ENCODE assay signal across 35 cellular contexts in genomic region chr10:133162910-133163856, GRCh38. TPM values are rescaled to one million over a fixed set of nuclear protein-coding genes. Genes with fewer than 3 reads are reported as not detected.
DNase-seq lines count a peak whose midpoint lies in the region; ATAC-seq, FAIRE-seq and TF ChIP-seq lines count a peak whose summit lies in the region.
"Had no signal": no experiment of that assay in that cellular context is flagged by ENCODE, and none has a peak within 500 bp of the region (broad histone marks: within the 10 kb centered on the region; RNA-seq: fewer than 3 reads in every experiment).

No MANE protein-coding gene starts in this region.

- H2AFZ ChIP-seq in GM23248, result no peak overlapping the region

- H3K27me3 ChIP-seq in right cardiac atrium (ENCODE audit: control insufficient read depth, insufficient read depth) (no peaks in the 10 kb centered on the region), right atrium auricular region (peaks cover 0 to 5% of the 10 kb centered on the region in 2 donors), GM23248 (replicated peaks; ENCODE audit: insufficient read depth) (peaks cover 4% of the 10 kb centered on the region; the same call in 1 of the 2 replicates)
- H3K27me3 ChIP-seq: MG63 had no signal

- H3K9me3 Mint-ChIP-seq in WTC11, result no peaks in the 10 kb centered on the region
- no peaks in the 10 kb centered on the region for H3K9me3 Mint-ChIP-seq in activated T-helper 2 cell treated with anti-CD3 and anti-CD28 coated beads, Interferon-gamma antibody, Interleukin-2, Interleukin-4, amounts not matched to agents 10 μg/mL and 5 μg/mL and 100 μg/mL, durations not matched to agents 14 hours and 24 hours and 36 hours
- H3K9me3 Mint-ChIP-seq: stimulated activated effector memory CD8-positive, alpha-beta T cell treated with anti-CD3 and anti-CD28 coated beads, Interleukin-12 subunit alpha, Interleukin-12 subunit beta, amount 100 ng/mL, for 72 hours had no signal

- H3K36me3 Mint-ChIP-seq in WTC11, result peaks cover 5% of the 10 kb centered on the region; the same call in 1 of the 2 replicates
- H3K36me3 Mint-ChIP-seq in activated T-helper 2 cell treated with anti-CD3 and anti-CD28 coated beads, Interferon-gamma antibody, Interleukin-2, Interleukin-4, amounts not matched to agents 10 μg/mL and 5 μg/mL and 100 μg/mL, durations not matched to agents 14 hours and 24 hours and 36 hours (ENCODE audit: low read depth), result no peaks in the 10 kb centered on the region
- H3K36me3 Mint-ChIP-seq: stimulated activated effector memory CD8-positive, alpha-beta T cell treated with anti-CD3 and anti-CD28 coated beads, Interleukin-12 subunit alpha, Interleukin-12 subunit beta, amount 100 ng/mL, for 72 hours had no signal

- H3K4me2 ChIP-seq in GM23248 (ENCODE audit: unreplicated experiment), result no peak overlapping the region

- no peak overlapping the region for H3K27ac ChIP-seq in right cardiac atrium (ENCODE audit: low read length)
- H3K27ac ChIP-seq in right atrium auricular region, result no peak overlapping the region
- no peak overlapping the region for H3K27ac ChIP-seq in GM23248
- H3K27ac ChIP-seq: breast epithelium, coronary artery, gastroesophageal sphincter, neutrophil, SJSA1, spleen, suprapubic skin had no signal

- H3K9me3 ChIP-seq in right cardiac atrium (ENCODE audit: control insufficient read depth, low read length) (no peaks in the 10 kb centered on the region), right atrium auricular region (no peaks in the 10 kb centered on the region), GM23248 (ENCODE audit: low read depth) (no peaks in the 10 kb centered on the region)
- H3K9me3 ChIP-seq: breast epithelium, Caco-2, gastroesophageal sphincter, MG63, mucosa of descending colon, neutrophil, SJSA1, spleen, suprapubic skin had no signal

- peak overlapping the region; percentile 37; the same call in 1 of the 2 replicates for H3K27ac Mint-ChIP-seq in WTC11
- H3K27ac Mint-ChIP-seq in activated T-helper 2 cell treated with anti-CD3 and anti-CD28 coated beads, Interferon-gamma antibody, Interleukin-2, Interleukin-4, amounts not matched to agents 10 μg/mL and 5 μg/mL and 100 μg/mL, durations not matched to agents 14 hours and 24 hours and 36 hours, result no peak overlapping the region
- H3K27ac Mint-ChIP-seq: stimulated activated effector memory CD8-positive, alpha-beta T cell treated with anti-CD3 and anti-CD28 coated beads, Interleukin-12 subunit alpha, Interleukin-12 subunit beta, amount 100 ng/mL, for 72 hours had no signal

- peaks cover 17% of the 10 kb centered on the region for H3K4me1 Mint-ChIP-seq in WTC11
- H3K4me1 Mint-ChIP-seq in activated T-helper 2 cell treated with anti-CD3 and anti-CD28 coated beads, Interferon-gamma antibody, Interleukin-2, Interleukin-4, amounts not matched to agents 10 μg/mL and 5 μg/mL and 100 μg/mL, durations not matched to agents 14 hours and 24 hours and 36 hours (ENCODE audit: low read depth), result no peaks in the 10 kb centered on the region
- H3K4me1 Mint-ChIP-seq: stimulated activated effector memory CD8-positive, alpha-beta T cell treated with anti-CD3 and anti-CD28 coated beads, Interleukin-12 subunit alpha, Interleukin-12 subunit beta, amount 100 ng/mL, for 72 hours had no signal

- ATAC-seq in right cardiac atrium (no peak), WTC11 (no peak)
- ATAC-seq: gastroesophageal sphincter; GM12878; mucosa of descending colon; stimulated activated effector memory CD8-positive, alpha-beta T cell treated with anti-CD3 and anti-CD28 coated beads, Interleukin-12 subunit alpha, Interleukin-12 subunit beta, amount 100 ng/mL, for 72 hours had no signal

- CTCF ChIA-PET in WTC11 (lab: Charles Lee), result interaction anchor here (0.7 to 1.0 kb wide), 2 partner anchors 20 to 104 kb away, joined by 3 read pairs; no protein-coding TSS in a partner anchor

- H3K4me1 ChIP-seq in right cardiac atrium (ENCODE audit: control insufficient read depth, insufficient read depth, low read length), result no peaks in the 10 kb centered on the region
- peaks cover 0 to 13% of the 10 kb centered on the region in 2 donors for H3K4me1 ChIP-seq in right atrium auricular region
- no peaks in the 10 kb centered on the region for H3K4me1 ChIP-seq in GM23248 (ENCODE audit: insufficient read depth)
- H3K4me1 ChIP-seq: SJSA1 had no signal

- H3K4me3 Mint-ChIP-seq in WTC11, result no peak overlapping the region
- H3K4me3 Mint-ChIP-seq in activated T-helper 2 cell treated with anti-CD3 and anti-CD28 coated beads, Interferon-gamma antibody, Interleukin-2, Interleukin-4, amounts not matched to agents 10 μg/mL and 5 μg/mL and 100 μg/mL, durations not matched to agents 14 hours and 24 hours and 36 hours (ENCODE audit: low read depth), result no peak overlapping the region
- H3K4me3 Mint-ChIP-seq: stimulated activated effector memory CD8-positive, alpha-beta T cell treated with anti-CD3 and anti-CD28 coated beads, Interleukin-12 subunit alpha, Interleukin-12 subunit beta, amount 100 ng/mL, for 72 hours had no signal

- no peaks in the 10 kb centered on the region for H4K20me1 ChIP-seq in GM23248 (ENCODE audit: insufficient read depth)

- no peaks in the 10 kb centered on the region for H3K27me3 Mint-ChIP-seq in WTC11 (ENCODE audit: low read depth)
- peaks cover 1% of the 10 kb centered on the region for H3K27me3 Mint-ChIP-seq in activated T-helper 2 cell treated with anti-CD3 and anti-CD28 coated beads, Interferon-gamma antibody, Interleukin-2, Interleukin-4, amounts not matched to agents 10 μg/mL and 5 μg/mL and 100 μg/mL, durations not matched to agents 14 hours and 24 hours and 36 hours (ENCODE audit: low read depth)

- 64% methylated on average over 21 of the region's 21 CpGs for WGBS in right cardiac atrium
- 63 to 66% methylated on average over 21 of the region's 21 CpGs for WGBS in GM23248 (ENCODE audit: low coverage in 1 of 2, low lambda C conversion rate in 2 of 2, missing lambda C conversion rate in 2 of 2), 2 experiments

- H3K9me2 ChIP-seq in GM23248 (ENCODE audit: insufficient read depth), result no peaks in the 10 kb centered on the region

- POLR2A ChIA-PET in WTC11 (lab: Charles Lee), result no interaction called here

- no peak overlapping the region for H3K9ac ChIP-seq in GM23248

- no peaks in the 10 kb centered on the region for H3K36me3 ChIP-seq in right atrium auricular region
- no peaks in the 10 kb centered on the region for H3K36me3 ChIP-seq in GM23248 (ENCODE audit: low read depth)
- H3K36me3 ChIP-seq: breast epithelium, gastroesophageal sphincter, MG63, neutrophil, SJSA1, spleen, suprapubic skin had no signal

- no peaks in the 10 kb centered on the region for H3K79me2 ChIP-seq in GM23248 (ENCODE audit: insufficient read depth)

- no peak for FAIRE-seq in HTR-8/SVneo (lab: Jason Lieb, UNC)
- FAIRE-seq: endometrium, GM12878, islet of Langerhans, TTC549, urothelium cell line had no signal

- intact Hi-C loops in right cardiac atrium (cut with DNase I), result no loop called here
- intact Hi-C loops in activated T-helper 2 cell treated with anti-CD3 and anti-CD28 coated beads, Interferon-gamma antibody, Interleukin-2, Interleukin-4, amounts not matched to agents 10 μg/mL and 5 μg/mL and 100 μg/mL, durations not matched to agents 14 hours and 24 hours and 36 hours (cut with micrococcal nuclease), result loop anchor here (5.0 kb wide), 1 partner anchor 64 kb away; no protein-coding TSS in a partner anchor

- no peak overlapping the region for H3K4me3 ChIP-seq in right cardiac atrium (ENCODE audit: low read length)
- H3K4me3 ChIP-seq in right atrium auricular region, result no peak overlapping the region
- H3K4me3 ChIP-seq in GM23248, result no peak overlapping the region
- H3K4me3 ChIP-seq: breast epithelium, coronary artery, gastroesophageal sphincter, GM12878, MG63, mucosa of descending colon, SJSA1, spleen, suprapubic skin had no signal

- no peaks in the 10 kb centered on the region for H3F3A ChIP-seq in GM23248 (ENCODE audit: insufficient read depth)

- TF ChIP-seq CTCF in right atrium auricular region (IDR thresholded peaks at IDR 0.05) (no peak), WTC11 (IDR thresholded peaks at IDR 0.05) (no peak)

- DNase-seq in right cardiac atrium (peak in 2 of 3 donors; percentile 29 to 42), right atrium auricular region (ENCODE audit: low spot score) (no peak), WTC11 (ENCODE audit: low spot score) (no peak), myocyte (ENCODE audit: low read depth) (peak; percentile 5), ureter (ENCODE audit: low spot score) (peak; percentile 31), HTR-8/SVneo (ENCODE audit: insufficient read length, low spot score) (no peak), GM23248 (no peak)
- no peak for DNase-seq in activated T-helper 2 cell treated with anti-CD3 and anti-CD28 coated beads, Interferon-gamma antibody, Interleukin-2, Interleukin-4, amounts not matched to agents 10 μg/mL and 5 μg/mL and 100 μg/mL, durations not matched to agents 14 hours and 24 hours and 36 hours (ENCODE audit: low spot score)
- DNase-seq: activated CD4-positive, alpha-beta T cell treated with anti-CD3 and anti-CD28 coated beads for 1 hour; activated naive CD4-positive, alpha-beta T cell treated with Interleukin-2 at 50 U/mL for 16 hours; activated T-cell treated with anti-CD3 and anti-CD28 coated beads, Interleukin-2, amount 50 U/mL, for 1 hour; KBM-7; MG63; mucosa of descending colon; NCI-H1417 treated with DMSO at 0.1 percent for 48 hours; NCI-H2107; NCI-H510A; PC-3; spleen; stimulated activated CD4-positive, alpha-beta T cell treated with anti-CD3 and anti-CD28 coated beads, Interleukin-2, amount 100 ng/mL, for 48 hours; T-helper 1 cell had no signal

- in situ Hi-C loops in GM23248 (cut with MboI), result no loop called here

TF ChIP-seq in WTC11, 78 proteins besides CTCF, POLR2A, EP300 and RAD21:
- TF ChIP-seq ZNF396 (CRISPR knock-in tag; IDR thresholded peaks at IDR 0.05; ENCODE audit: borderline replicate concordance) (no peak), ZNF232 (CRISPR knock-in tag; IDR thresholded peaks at IDR 0.05) (no peak), MAX (CRISPR knock-in tag; IDR thresholded peaks at IDR 0.05) (0 out of 2 replicates have a peak, but pooled peaks have one; percentile 23)

RNA-seq across cellular contexts. Expression of gene KNDC1, which starts 3.2 kb away (rescaled TPM):
- total RNA-seq in right cardiac atrium, result 1 to 10 TPM in 2 of 4 donors, under 1 TPM in 2; 0.41 to 1.4 (median 0.91) TPM
- polyA plus RNA-seq in right cardiac atrium, result 0.23 TPM
- total RNA-seq in right atrium auricular region, result 1 to 10 TPM in 1 of 2 donors, under 1 TPM in 1; 0.59 to 1.8 TPM
- total RNA-seq in WTC11 (2021), result 25.7 to 26.8 TPM (median 26.6 TPM) in 3 replicates
- total RNA-seq in myocyte, result not detected in 2 replicates
- 0.05 TPM for polyA plus RNA-seq in myocyte (2012)
- 2.2 TPM for total RNA-seq in ureter
- 0.39 and 0.51 TPM in 2 replicates for total RNA-seq in activated T-helper 2 cell treated with anti-CD3 and anti-CD28 coated beads, Interferon-gamma antibody, Interleukin-2, Interleukin-4, amounts not matched to agents 10 μg/mL and 5 μg/mL and 100 μg/mL, durations not matched to agents 14 hours and 24 hours and 36 hours
- total RNA-seq in GM23248 (2014; rRNA removed; shearing (Covaris generic)), result 0.54 and 0.76 TPM in 2 replicates
- 0.37 and 0.44 TPM in 2 replicates for polyA plus RNA-seq in GM23248 (2016; fragmentation: Nextera tagmentation; extraction: Ambion mirVana)
- total RNA-seq: A673, PC-3 had no signal

Comparison
In these comparisons a context has a peak if more than half of its experiments do, and no peak if none do; other contexts are left out.
1. DNase-seq: peak in right cardiac atrium (2 of 3), myocyte (single experiment) and ureter (single experiment); none in right atrium auricular region (single experiment), WTC11 (single experiment), activated T-helper 2 cell treated with anti-CD3 and anti-CD28 coated beads, Interferon-gamma antibody, Interleukin-2, Interleukin-4, amounts not matched to agents 10 μg/mL and 5 μg/mL and 100 μg/mL, durations not matched to agents 14 hours and 24 hours and 36 hours (single experiment), HTR-8/SVneo (single experiment) and GM23248 (single experiment).